Comparison of ENCODE assay signal across 6 cellular contexts in the genomic region with DNA sequence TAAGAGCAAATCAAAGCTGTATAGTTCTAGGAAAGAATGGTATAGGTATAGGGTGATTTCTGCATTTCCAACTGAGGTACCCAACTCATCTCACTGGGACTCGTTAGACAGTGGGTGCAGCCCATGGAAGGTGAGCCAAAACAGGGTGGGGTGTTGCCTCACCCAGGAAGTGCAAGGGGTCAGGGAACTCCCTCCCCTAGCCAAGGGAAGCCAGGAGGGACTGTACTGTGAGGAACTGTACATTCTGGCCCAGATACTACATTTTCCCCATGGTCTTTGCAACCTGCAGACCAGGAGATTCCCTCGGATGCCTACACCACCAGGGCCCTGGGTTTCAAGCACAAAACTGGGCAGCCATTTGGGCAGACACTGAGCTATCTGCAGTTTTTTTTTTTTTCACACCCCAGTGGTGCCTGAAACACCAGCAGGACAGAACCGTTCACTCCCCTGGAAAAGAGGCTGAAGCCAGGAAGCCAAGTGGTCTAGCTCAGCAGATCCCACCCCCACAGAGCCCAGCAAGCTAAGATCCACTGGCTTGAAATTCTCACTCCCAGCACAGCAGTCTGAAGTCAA. TPM values are rescaled to one million over a fixed set of nuclear protein-coding genes. Genes with fewer than 3 reads are reported as not detected.
"Had no signal": no experiment of that assay in that cellular context is flagged by ENCODE, and none has a peak within 500 bp of the region (broad histone marks: within the 10 kb centered on the region; RNA-seq: fewer than 3 reads in every experiment).

No MANE protein-coding gene starts in this region.

RNA-seq across cellular contexts. Expression of a gene that starts 44.1 kb away (rescaled TPM):
- total RNA-seq: activated CD4-positive, alpha-beta memory T cell treated with anti-CD3 and anti-CD28 coated beads for 36 hours; activated T-cell treated with anti-CD3 and anti-CD28 coated beads, Interleukin-2, amount 50 U/mL, for 4 hours; lung microvascular endothelial cell; osteocyte; pulmonary artery endothelial cell; T-helper 1 cell treated with Interleukin-12 subunit alpha and Interleukin-12 subunit beta and Interleukin-4 antibody, amounts not matched to agents 30 ng/mL and 1 ng/mL, for 36 hours had no signal
